Comparison of ENCODE assay signal across 8 cellular contexts in the genomic region with DNA sequence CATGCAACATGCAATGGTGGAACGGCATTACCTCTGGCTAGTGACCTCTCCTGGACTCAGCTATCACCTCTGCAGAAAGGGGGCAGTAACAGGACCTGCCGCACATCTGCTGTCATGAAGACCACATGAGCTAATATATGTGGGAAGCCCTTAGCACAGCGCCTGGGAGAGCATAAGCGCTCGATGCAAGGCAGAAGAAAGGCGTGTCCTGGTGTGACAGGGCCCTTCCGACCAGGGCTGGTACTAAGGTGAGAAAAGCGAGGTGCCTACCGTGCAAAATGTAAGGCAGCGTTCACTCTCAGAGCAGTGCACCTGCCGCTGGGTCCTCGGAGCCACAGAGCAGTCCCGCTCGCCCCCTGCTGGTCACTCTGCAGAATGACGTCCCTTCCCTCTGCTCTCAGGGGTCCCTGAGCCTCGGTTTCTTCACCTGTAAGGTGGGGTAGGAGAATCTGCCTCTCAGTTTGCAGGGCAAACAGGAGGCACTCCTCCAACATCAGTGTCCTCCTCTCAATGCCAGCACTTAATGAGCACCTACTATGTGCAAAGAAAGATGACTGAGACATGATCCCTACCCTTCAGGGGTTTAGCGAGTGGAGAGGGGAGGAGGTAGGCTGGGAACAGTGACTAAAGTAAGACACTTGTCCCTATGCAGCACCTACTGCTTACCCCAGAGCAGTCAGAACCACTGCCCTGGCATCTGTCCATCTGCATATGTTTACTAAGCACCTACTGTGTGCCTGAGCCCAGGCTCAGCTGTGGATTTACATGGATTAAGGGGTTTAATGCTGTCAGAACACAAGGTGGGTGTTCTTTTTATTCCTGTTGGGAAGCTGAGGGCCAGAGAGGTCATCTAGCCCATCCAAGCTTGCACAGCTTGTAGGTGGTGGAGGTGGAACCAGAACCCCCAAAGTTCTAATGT. TPM values are rescaled to one million over a fixed set of nuclear protein-coding genes. Genes with fewer than 3 reads are reported as not detected.
A peak's percentile ranks its signal among the peaks of the same experiment; 100 is the strongest.
DNase-seq lines count a peak whose midpoint lies in the region; ATAC-seq, FAIRE-seq and TF ChIP-seq lines count a peak whose summit lies in the region.

No MANE protein-coding gene starts in this region.

- H3K27me3 ChIP-seq in osteoblast (ENCODE audit: insufficient read depth, low read length) = peaks cover 6% of the 10 kb centered on the region
- H3K27me3 ChIP-seq in tibial nerve = no peaks in the 10 kb centered on the region

- peaks cover 5% of the 10 kb centered on the region for H3K27me3 Mint-ChIP-seq in activated T-helper 17 cell treated with anti-CD3 and anti-CD28 coated beads, Interleukin-2, amount 50 U/mL, for 72 hours

- H3K36me3 ChIP-seq in osteoblast (ENCODE audit: insufficient read depth, low read length) (no peaks in the 10 kb centered on the region), tibial nerve (no peaks in the 10 kb centered on the region)

- ATAC-seq in activated T-helper 17 cell treated with anti-CD3 and anti-CD28 coated beads, Interleukin-2, amount 50 U/mL, for 72 hours (replicated peaks) = peak; percentile 74

- 7% methylated on average over 16 to 17 of the region's 17 CpGs for WGBS in tibial nerve, 2 donors

- TF ChIP-seq CTCF in osteoblast (IDR thresholded peaks at IDR 0.05; ENCODE audit: extremely low read depth, low read depth, low read length) (peak; percentile 94), tibial nerve (IDR thresholded peaks at IDR 0.05) (peak; percentile 87 to 98 (median 89))

- no peaks in the 10 kb centered on the region for H4K20me1 ChIP-seq in osteoblast (ENCODE audit: insufficient read depth, low read length)

- FAIRE-seq in frontal cortex (lab: Jason Lieb, UNC) = no peak

- TF ChIP-seq EP300 in tibial nerve (IDR thresholded peaks at IDR 0.05) = peak in 1 of 2 donors; percentile 20

- no peaks in the 10 kb centered on the region for H3K36me3 Mint-ChIP-seq in activated T-helper 17 cell treated with anti-CD3 and anti-CD28 coated beads, Interleukin-2, amount 50 U/mL, for 72 hours (ENCODE audit: low read depth)

- no peak overlapping the region for H2AFZ ChIP-seq in osteoblast (ENCODE audit: low read length)

- peak overlapping the region; percentile 15 for H3K4me3 Mint-ChIP-seq in activated T-helper 17 cell treated with anti-CD3 and anti-CD28 coated beads, Interleukin-2, amount 50 U/mL, for 72 hours

- H3K9me3 Mint-ChIP-seq in activated T-helper 17 cell treated with anti-CD3 and anti-CD28 coated beads, Interleukin-2, amount 50 U/mL, for 72 hours = no peaks in the 10 kb centered on the region

- no peaks in the 10 kb centered on the region for H3K79me2 ChIP-seq in osteoblast (ENCODE audit: insufficient read depth, low read length)

- H3K4me1 ChIP-seq in osteoblast (ENCODE audit: insufficient read depth, low read length) = peaks cover 25% of the 10 kb centered on the region
- peaks cover 0 to 44% (median 14%) of the 10 kb centered on the region in 4 donors for H3K4me1 ChIP-seq in tibial nerve

- H3K9me3 ChIP-seq in osteoblast (ENCODE audit: low read depth, low read length) (no peaks in the 10 kb centered on the region), tibial nerve (no peaks in the 10 kb centered on the region)

- H3K4me2 ChIP-seq in osteoblast (ENCODE audit: insufficient read depth, low read length) = no peak overlapping the region

- H3K27ac ChIP-seq in osteoblast (ENCODE audit: low read depth, low read length) = no peak overlapping the region
- no peak overlapping the region for H3K27ac ChIP-seq in tibial nerve

- DNase-seq in NCI-H187 (lab: John Stamatoyannopoulos, UW) (peak; percentile 55 to 65), NCI-H187 treated with DMSO at 0.1 percent for 48 hours (lab: John Stamatoyannopoulos, UW) (no peak), RPMI7951 (ENCODE audit: low read depth) (peak; percentile 48), frontal cortex (ENCODE audit: low spot score in 2 of 2) (peak; percentile 55 to 76), osteoblast (ENCODE audit: insufficient read length, low spot score, missing footprints) (no peak), tibial nerve (ENCODE audit: low spot score in 2 of 2) (no peak)
- DNase-seq in Jurkat, Clone E6-1 (ENCODE audit: low read depth, low spot score) = peak; percentile 39

- H3K27ac Mint-ChIP-seq in activated T-helper 17 cell treated with anti-CD3 and anti-CD28 coated beads, Interleukin-2, amount 50 U/mL, for 72 hours = peak overlapping the region; percentile 9

- no peak for TF ChIP-seq POLR2A in tibial nerve (IDR thresholded peaks at IDR 0.05)

- peaks cover 13% of the 10 kb centered on the region for H3K4me1 Mint-ChIP-seq in activated T-helper 17 cell treated with anti-CD3 and anti-CD28 coated beads, Interleukin-2, amount 50 U/mL, for 72 hours

- no peak overlapping the region for H3K4me3 ChIP-seq in Jurkat, Clone E6-1 (ENCODE audit: low read length)
- no peak overlapping the region for H3K4me3 ChIP-seq in osteoblast (ENCODE audit: insufficient read depth, low read length)
- no peak overlapping the region for H3K4me3 ChIP-seq in tibial nerve

RNA-seq across cellular contexts. Expression of gene PTGIS, which starts 41.1 kb away (rescaled TPM):
- not detected for polyA plus RNA-seq in Jurkat, Clone E6-1 (2012; ENCODE audit: insufficient read depth, insufficient read length)
- total RNA-seq in RPMI7951 (2014; rRNA removed; shearing (Covaris generic)) = under 0.01 and 0.24 TPM in 2 replicates
- total RNA-seq in activated T-helper 17 cell treated with anti-CD3 and anti-CD28 coated beads, Interleukin-2, amount 50 U/mL, for 72 hours = 1 to 10 TPM in 1 of 2 donors, under 1 TPM in 1; 0.56 to 2.3 TPM
- total RNA-seq in frontal cortex (7.7 TPM), osteoblast (33.6 and 89.8 TPM in 2 replicates), tibial nerve (10 to 100 TPM; 31.5 to 92.4 (median 47.5) TPM)

Comparison
In these comparisons a context has a peak if more than half of its experiments do, and no peak if none do; other contexts are left out.
1. DNase-seq: peak in NCI-H187 (2 of 2), Jurkat, Clone E6-1 (single experiment), RPMI7951 (single experiment) and frontal cortex (2 of 2); none in NCI-H187 treated with DMSO at 0.1 percent for 48 hours (single experiment), osteoblast (single experiment) and tibial nerve (0 of 2).